Comparison of ENCODE assay signal across 7 cellular contexts in the genomic region with DNA sequence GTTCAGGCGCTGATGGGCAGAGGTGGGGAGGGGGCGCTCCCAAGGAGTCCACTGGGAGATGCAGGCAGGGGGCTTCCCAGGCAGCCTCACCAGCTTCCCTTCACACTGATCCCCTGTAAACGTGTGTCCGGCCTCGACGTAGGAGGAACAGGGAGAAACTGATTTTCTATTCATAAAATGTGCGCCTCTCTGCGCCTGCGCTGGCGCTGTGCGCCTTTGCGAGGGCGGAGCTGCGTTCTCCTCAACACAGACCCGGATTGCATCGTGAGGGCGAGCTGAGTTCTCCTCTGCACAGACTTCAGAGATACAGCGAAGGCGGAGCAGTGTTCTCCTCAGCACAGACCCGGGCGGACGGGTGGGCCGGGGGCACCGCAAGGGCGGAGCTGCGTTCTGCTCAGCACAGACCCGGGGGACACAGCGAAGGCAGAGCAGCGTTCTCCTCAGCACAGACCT.
DNase-seq lines count a peak whose midpoint lies in the region; ATAC-seq, FAIRE-seq and TF ChIP-seq lines count a peak whose summit lies in the region.
"Not testable (repeated sequence)": the region's sequence is repeated elsewhere in the genome, so short reads cannot be mapped to it uniquely, and the experiment has no call there.

No MANE protein-coding gene starts in this region.

- TF ChIP-seq POLR2A in H1 (IDR thresholded peaks at IDR 0.05; ENCODE audit: control extremely low read depth in 1 of 2, low read depth in 2 of 2, low read length in 2 of 2) = not testable (repeated sequence)

- not testable (repeated sequence) for H2BK5ac ChIP-seq in H1 (ENCODE audit: low read depth, low read length); trophoblast cell (ENCODE audit: low read depth, low read length, poor library complexity)

- H4K91ac ChIP-seq in H1 (replicated peaks; ENCODE audit: insufficient read length, low read length); trophoblast cell (ENCODE audit: low read depth, low read length): not testable (repeated sequence)

- H2AFZ ChIP-seq in H1 (ENCODE audit: low read length); trophoblast cell (ENCODE audit: insufficient read depth, low read length, poor library complexity): not testable (repeated sequence)

- H3K4me1 Mint-ChIP-seq in stimulated activated memory B cell treated with anti-CD40 and anti-IgM and Interleukin-4, amounts not matched to agents 10 μg/mL and 1 μg/mL and 100 μg/mL, for 72 hours = not testable (repeated sequence)

- not testable (repeated sequence) for H2BK15ac ChIP-seq in H1 (ENCODE audit: low read length)

- not testable (repeated sequence) for H3K27ac ChIP-seq in H1 (ENCODE audit: low read depth, low read length); trophoblast cell (ENCODE audit: low read depth, low read length)

- H2BK20ac ChIP-seq in H1 (ENCODE audit: low read length) = not testable (repeated sequence)

- not testable (repeated sequence) for H3K36me3 Mint-ChIP-seq in stimulated activated memory B cell treated with anti-CD40 and anti-IgM and Interleukin-4, amounts not matched to agents 10 μg/mL and 1 μg/mL and 100 μg/mL, for 72 hours

- not testable (repeated sequence) for H3K79me2 ChIP-seq in H1 (ENCODE audit: control insufficient read depth in 1 of 2, insufficient read depth in 2 of 2, low read length in 2 of 2); trophoblast cell (ENCODE audit: control insufficient read depth, insufficient read depth, low read length, poor library complexity)

- H3K79me1 ChIP-seq in H1 (ENCODE audit: low read depth, low read length); trophoblast cell (ENCODE audit: low read length): not testable (repeated sequence)

- H3K18ac ChIP-seq in H1 (ENCODE audit: extremely low read depth, low read length); trophoblast cell (ENCODE audit: low read length): not testable (repeated sequence)

- H3K9me3 ChIP-seq in H1 (ENCODE audit: insufficient read depth in 2 of 2, low read depth in 1 of 2, low read length in 1 of 2) (peaks cover 17 to 57% of the 10 kb centered on the region in 2 experiments; a peak in 3 of 4 replicates), trophoblast cell (ENCODE audit: insufficient read depth, low read depth, low read length) (peaks cover 22% of the 10 kb centered on the region)

- not testable (repeated sequence) for H4K20me1 ChIP-seq in H1 (replicated peaks in 1 of 2; ENCODE audit: control insufficient read depth in 1 of 2, insufficient read depth in 2 of 2, low read length in 2 of 2)

- not testable (repeated sequence) for H3K4me1 ChIP-seq in H1 (replicated peaks in 1 of 4; ENCODE audit: control insufficient read depth in 3 of 4, insufficient read depth in 4 of 4, low read length in 3 of 4); trophoblast cell (ENCODE audit: control insufficient read depth in 1 of 2, insufficient read depth in 2 of 2, low read length in 2 of 2)

- not testable (repeated sequence) for TF ChIP-seq CTCF in H1 (IDR thresholded peaks at IDR 0.05; ENCODE audit: control extremely low read depth in 1 of 3, insufficient read depth in 1 of 3, low read depth in 1 of 3, low read length in 3 of 3)

- H2BK12ac ChIP-seq in H1 (ENCODE audit: low read depth, low read length); trophoblast cell (ENCODE audit: low read length): not testable (repeated sequence)

- H2BK120ac ChIP-seq in H1 (replicated peaks; ENCODE audit: low read depth, low read length); trophoblast cell (ENCODE audit: insufficient read depth, low read length, poor library complexity): not testable (repeated sequence)

- not testable (repeated sequence) for H3K4ac ChIP-seq in H1 (replicated peaks; ENCODE audit: insufficient read length, low read depth, low read length); trophoblast cell (ENCODE audit: low read depth, low read length)

- FAIRE-seq in H1 (lab: Jason Lieb, UNC) = not testable (repeated sequence)

- H3K56ac ChIP-seq in H1 (replicated peaks; ENCODE audit: insufficient read length, low read depth, low read length) = not testable (repeated sequence)

- CTCF ChIA-PET in H1 (lab: Charles Lee; ENCODE audit: partially characterized antibody) = not testable (repeated sequence)

- POLR2A ChIA-PET in H1 (lab: Charles Lee; ENCODE audit: partially characterized antibody) = not testable (repeated sequence)

- TF ChIP-seq EP300 in H1 (IDR thresholded peaks at IDR 0.05; ENCODE audit: borderline replicate concordance in 1 of 2, low read depth in 2 of 2, low read length in 2 of 2) = not testable (repeated sequence)

- TF ChIP-seq RAD21 in H1 (IDR thresholded peaks at IDR 0.05 in 1 of 2, conservative IDR thresholded peaks at IDR 0.05 in 1 of 2; ENCODE audit: low read depth in 2 of 2, low read length in 2 of 2) = not testable (repeated sequence)

- H3K4me3 ChIP-seq in H1 (ENCODE audit: extremely low read depth in 1 of 4, insufficient read depth in 2 of 4, low read depth in 3 of 4, low read length in 4 of 4); trophoblast cell (ENCODE audit: low read depth, low read length): not testable (repeated sequence)

- not testable (repeated sequence) for H3K23me2 ChIP-seq in H1 (ENCODE audit: low read depth, low read length)

- WGBS in H1 (ENCODE audit: extremely low coverage in 1 of 2, insufficient coverage in 1 of 2, insufficient read length in 1 of 2, insufficient replicate concordance in 2 of 2, low coverage in 1 of 2, low lambda C conversion rate in 2 of 2, missing lambda C conversion rate in 1 of 2), 2 experiments = 93% methylated on average over 29 of the region's 29 CpGs; no CpG with 5 or more reads in 1 of the 2 experiments
- WGBS in trophoblast cell (ENCODE audit: extremely low coverage, insufficient coverage, insufficient read length) = no CpG with 5 or more reads among the region's 29 CpGs

- not testable (repeated sequence) for H3K36me3 ChIP-seq in H1 (ENCODE audit: control insufficient read depth in 2 of 4, insufficient read depth in 4 of 4, low read length in 3 of 4); trophoblast cell (ENCODE audit: control insufficient read depth in 1 of 2, insufficient read depth in 2 of 2, low read length in 2 of 2)

- not testable (repeated sequence) for H3K27me3 ChIP-seq in H1 (replicated peaks in 1 of 4; ENCODE audit: control insufficient read depth in 3 of 4, extremely low read depth in 1 of 4, insufficient read depth in 3 of 4, low read length in 3 of 4); trophoblast cell (ENCODE audit: insufficient read depth, low read length)

- not testable (repeated sequence) for H2AK5ac ChIP-seq in H1 (ENCODE audit: low read depth, low read length); trophoblast cell (ENCODE audit: low read length)

- peak; percentile 25 for ATAC-seq in stimulated activated memory B cell treated with anti-CD40 and anti-IgM and Interleukin-4, amounts not matched to agents 10 μg/mL and 1 μg/mL and 100 μg/mL, for 72 hours

- DNase-seq in Daoy (ENCODE audit: low read depth) = peak; percentile 43
- peak; percentile 79 for DNase-seq in RPMI8226
- peak; percentile 16 for DNase-seq in activated T-cell treated with anti-CD3 and anti-CD28 coated beads, Interleukin-2, amount 50 U/mL, for 1 hour
- DNase-seq in H1 (ENCODE audit: low read depth in 1 of 2, low spot score in 2 of 2) = not testable (repeated sequence)
- peak; percentile 28 for DNase-seq in left kidney (ENCODE audit: low read depth, low spot score)
- DNase-seq in trophoblast cell = peak; percentile 51 to 84

- H4K12ac ChIP-seq in trophoblast cell (ENCODE audit: low read depth, low read length) = not testable (repeated sequence)

- H3K27me3 Mint-ChIP-seq in stimulated activated memory B cell treated with anti-CD40 and anti-IgM and Interleukin-4, amounts not matched to agents 10 μg/mL and 1 μg/mL and 100 μg/mL, for 72 hours = not testable (repeated sequence)

- H4K5ac ChIP-seq in H1 (ENCODE audit: insufficient read length, low read depth, low read length) = not testable (repeated sequence)

- H3K4me3 Mint-ChIP-seq in stimulated activated memory B cell treated with anti-CD40 and anti-IgM and Interleukin-4, amounts not matched to agents 10 μg/mL and 1 μg/mL and 100 μg/mL, for 72 hours = not testable (repeated sequence)

- H3K23ac ChIP-seq in H1 (ENCODE audit: insufficient read length); trophoblast cell (ENCODE audit: low read length): not testable (repeated sequence)

- H3K9ac ChIP-seq in H1 (replicated peaks in 1 of 4; ENCODE audit: extremely low read depth in 1 of 4, low read depth in 3 of 4, low read length in 3 of 4); trophoblast cell (ENCODE audit: low read length): not testable (repeated sequence)

- not testable (repeated sequence) for H3K9me3 Mint-ChIP-seq in stimulated activated memory B cell treated with anti-CD40 and anti-IgM and Interleukin-4, amounts not matched to agents 10 μg/mL and 1 μg/mL and 100 μg/mL, for 72 hours

- not testable (repeated sequence) for H3K4me2 ChIP-seq in H1 (ENCODE audit: insufficient read depth in 1 of 2, low read depth in 2 of 2, low read length in 2 of 2); trophoblast cell (ENCODE audit: low read length)

- not testable (repeated sequence) for H3K27ac Mint-ChIP-seq in stimulated activated memory B cell treated with anti-CD40 and anti-IgM and Interleukin-4, amounts not matched to agents 10 μg/mL and 1 μg/mL and 100 μg/mL, for 72 hours

- not testable (repeated sequence) for H3K14ac ChIP-seq in H1 (ENCODE audit: insufficient read length); trophoblast cell (ENCODE audit: low read length)

- peak overlapping the region; percentile 35; the same call in 1 of the 2 replicates for H4K8ac ChIP-seq in H1 (ENCODE audit: extremely low read depth, insufficient read depth, low read length)
- H4K8ac ChIP-seq in trophoblast cell (ENCODE audit: low read depth, low read length) = not testable (repeated sequence)
